Comparison of ENCODE assay signal across 13 cellular contexts in the genomic region with DNA sequence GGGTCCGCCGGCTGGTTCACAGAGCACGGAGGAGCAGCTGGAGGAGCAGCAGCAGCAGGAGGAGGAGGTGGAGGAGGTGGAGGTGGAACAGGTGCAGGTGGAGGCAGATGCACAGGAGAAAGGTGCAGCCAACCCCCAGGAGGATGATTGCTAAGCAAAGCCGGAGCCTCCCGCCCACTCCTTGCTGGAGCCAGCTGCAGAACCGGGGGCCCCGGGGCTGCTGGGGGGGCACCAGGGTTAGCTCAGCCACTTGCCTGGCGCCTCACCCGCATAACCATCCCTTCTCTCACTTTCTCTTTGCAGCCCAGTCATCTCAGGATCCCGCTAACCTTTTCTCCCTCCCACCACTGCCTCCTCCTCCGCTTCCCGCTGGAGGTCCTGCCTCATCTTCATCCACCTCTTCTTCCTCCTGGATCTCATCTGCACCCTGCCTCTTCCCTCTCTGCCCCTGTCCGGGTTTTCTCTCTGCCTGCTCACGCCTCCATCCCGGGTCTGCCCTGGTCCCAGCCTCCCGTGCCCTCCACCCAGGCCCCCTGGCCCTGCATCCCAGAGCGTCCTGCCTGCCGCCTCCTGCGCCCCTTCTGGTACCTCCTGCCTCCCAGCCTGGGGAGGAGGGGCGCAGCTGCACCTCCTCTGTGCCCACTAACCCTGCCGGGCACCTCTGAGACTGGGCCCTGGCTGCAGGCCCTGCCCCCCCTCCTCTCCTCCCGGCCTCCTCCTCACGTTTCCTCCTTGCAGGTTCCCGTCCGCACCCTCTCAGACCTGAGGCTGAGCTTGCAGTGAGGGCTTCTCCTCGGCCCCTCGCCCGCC.
DNase-seq lines count a peak whose midpoint lies in the region; ATAC-seq and TF ChIP-seq lines count a peak whose summit lies in the region.
"Had no signal": no experiment of that assay in that cellular context is flagged by ENCODE, and none has a peak within 500 bp of the region (broad histone marks: within the 10 kb centered on the region; RNA-seq: fewer than 3 reads in every experiment).

No MANE protein-coding gene starts in this region.

- peaks cover 18% of the 10 kb centered on the region for H3K36me3 ChIP-seq in OCI-LY3 (replicated peaks; ENCODE audit: low read depth, low read length)

- H3K4me2 ChIP-seq in OCI-LY3 (ENCODE audit: low read length): peak overlapping the region; percentile 59

- no peaks in the 10 kb centered on the region for H3K9me3 Mint-ChIP-seq in activated naive CD8-positive, alpha-beta T cell treated with anti-CD3 and anti-CD28 coated beads, Interleukin-2, amount 50 U/mL, for 24 hours
- H3K9me3 Mint-ChIP-seq in stimulated activated naive B cell treated with anti-CD40 and anti-IgM and Interleukin-4, amounts not matched to agents 10 μg/mL and 1 μg/mL and 100 μg/mL, for 72 hours: no peaks in the 10 kb centered on the region

- H2AFZ ChIP-seq in OCI-LY3 (ENCODE audit: low read depth, low read length): no peak overlapping the region

- H3K9ac ChIP-seq in OCI-LY3 (ENCODE audit: low read length): no peak overlapping the region

- peak overlapping the region; percentile 38 for H3K4me3 Mint-ChIP-seq in activated naive CD8-positive, alpha-beta T cell treated with anti-CD3 and anti-CD28 coated beads, Interleukin-2, amount 50 U/mL, for 24 hours
- no peak overlapping the region for H3K4me3 Mint-ChIP-seq in stimulated activated naive B cell treated with anti-CD40 and anti-IgM and Interleukin-4, amounts not matched to agents 10 μg/mL and 1 μg/mL and 100 μg/mL, for 72 hours

- no peak for TF ChIP-seq CTCF in OCI-LY3 (IDR thresholded peaks at IDR 0.05; ENCODE audit: low read depth, low read length)

- peaks cover 5% of the 10 kb centered on the region for H3K36me3 Mint-ChIP-seq in activated naive CD8-positive, alpha-beta T cell treated with anti-CD3 and anti-CD28 coated beads, Interleukin-2, amount 50 U/mL, for 24 hours (ENCODE audit: low read depth)
- peaks cover 43 to 52% of the 10 kb centered on the region in 2 donors for H3K36me3 Mint-ChIP-seq in stimulated activated naive B cell treated with anti-CD40 and anti-IgM and Interleukin-4, amounts not matched to agents 10 μg/mL and 1 μg/mL and 100 μg/mL, for 72 hours

- no peaks in the 10 kb centered on the region for H3K27me3 ChIP-seq in OCI-LY3 (ENCODE audit: low read depth, low read length)
- H3K27me3 ChIP-seq: heart left ventricle had no signal

- H3K9me3 ChIP-seq in OCI-LY3 (ENCODE audit: insufficient read depth, low read length): no peaks in the 10 kb centered on the region
- H3K9me3 ChIP-seq: heart left ventricle had no signal

- H3K4me1 ChIP-seq in OCI-LY3 (ENCODE audit: low read length): peaks cover 18% of the 10 kb centered on the region
- H3K4me1 ChIP-seq: heart left ventricle had no signal

- peaks cover 24% of the 10 kb centered on the region for H3K4me1 Mint-ChIP-seq in activated naive CD8-positive, alpha-beta T cell treated with anti-CD3 and anti-CD28 coated beads, Interleukin-2, amount 50 U/mL, for 24 hours
- H3K4me1 Mint-ChIP-seq in stimulated activated naive B cell treated with anti-CD40 and anti-IgM and Interleukin-4, amounts not matched to agents 10 μg/mL and 1 μg/mL and 100 μg/mL, for 72 hours: peaks cover 3 to 37% of the 10 kb centered on the region in 2 donors

- H3K4me3 ChIP-seq in OCI-LY3 (ENCODE audit: low read length): peak overlapping the region; percentile 25
- H3K4me3 ChIP-seq: heart left ventricle had no signal

- H3K27ac Mint-ChIP-seq in activated naive CD8-positive, alpha-beta T cell treated with anti-CD3 and anti-CD28 coated beads, Interleukin-2, amount 50 U/mL, for 24 hours: no peak overlapping the region
- H3K27ac Mint-ChIP-seq in stimulated activated naive B cell treated with anti-CD40 and anti-IgM and Interleukin-4, amounts not matched to agents 10 μg/mL and 1 μg/mL and 100 μg/mL, for 72 hours: no peak overlapping the region

- H4K20me1 ChIP-seq in OCI-LY3 (ENCODE audit: insufficient read depth, low read length): no peaks in the 10 kb centered on the region

- no peaks in the 10 kb centered on the region for H3K27me3 Mint-ChIP-seq in activated naive CD8-positive, alpha-beta T cell treated with anti-CD3 and anti-CD28 coated beads, Interleukin-2, amount 50 U/mL, for 24 hours
- H3K27me3 Mint-ChIP-seq in stimulated activated naive B cell treated with anti-CD40 and anti-IgM and Interleukin-4, amounts not matched to agents 10 μg/mL and 1 μg/mL and 100 μg/mL, for 72 hours: no peaks in the 10 kb centered on the region

- no peak overlapping the region for H3K27ac ChIP-seq in OCI-LY3 (ENCODE audit: low read length)
- H3K27ac ChIP-seq: heart left ventricle had no signal

- ATAC-seq in activated naive CD8-positive, alpha-beta T cell treated with anti-CD3 and anti-CD28 coated beads, Interleukin-2, amount 50 U/mL, for 24 hours: peak; percentile 77
- ATAC-seq in stimulated activated naive B cell treated with anti-CD40 and anti-IgM and Interleukin-4, amounts not matched to agents 10 μg/mL and 1 μg/mL and 100 μg/mL, for 72 hours (replicated peaks): peak; percentile 53 to 61
- no peak for ATAC-seq in HG03095 (IDR thresholded peaks at IDR 0.05; ENCODE audit: unreplicated experiment)
- ATAC-seq in HG02763 (IDR thresholded peaks at IDR 0.05; ENCODE audit: unreplicated experiment): no peak
- ATAC-seq: HCT116, heart left ventricle had no signal

- peak; percentile 70 for DNase-seq in activated naive CD4-positive, alpha-beta T cell treated with Interleukin-2 at 50 U/mL for 16 hours
- no peak for DNase-seq in activated naive CD4-positive, alpha-beta T cell (lab: John Stamatoyannopoulos, UW)
- DNase-seq in activated naive CD8-positive, alpha-beta T cell treated with anti-CD3 and anti-CD28 coated beads, Interleukin-2, amount 50 U/mL, for 24 hours: peak; percentile 71
- DNase-seq in stimulated activated naive B cell treated with anti-CD40 and anti-IgM and Interleukin-4, amounts not matched to agents 10 μg/mL and 1 μg/mL and 100 μg/mL, for 72 hours: no peak
- DNase-seq in activated gamma-delta T cell treated with Interleukin-2 at 50 U/mL for 16 hours: no peak
- DNase-seq: AML-193, NCI-H187, occipital lobe had no signal

- H3K79me2 ChIP-seq in OCI-LY3 (ENCODE audit: low read length): no peaks in the 10 kb centered on the region

Comparison
In these comparisons a context has a peak if more than half of its experiments do, and no peak if none do; other contexts are left out.
1. DNase-seq: peak in activated naive CD4-positive, alpha-beta T cell treated with Interleukin-2 at 50 U/mL for 16 hours (single experiment) and activated naive CD8-positive, alpha-beta T cell treated with anti-CD3 and anti-CD28 coated beads, Interleukin-2, amount 50 U/mL, for 24 hours (single experiment); none in activated naive CD4-positive, alpha-beta T cell (0 of 4), stimulated activated naive B cell treated with anti-CD40 and anti-IgM and Interleukin-4, amounts not matched to agents 10 μg/mL and 1 μg/mL and 100 μg/mL, for 72 hours (single experiment) and activated gamma-delta T cell treated with Interleukin-2 at 50 U/mL for 16 hours (single experiment).
2. ATAC-seq: peak in activated naive CD8-positive, alpha-beta T cell treated with anti-CD3 and anti-CD28 coated beads, Interleukin-2, amount 50 U/mL, for 24 hours (single experiment) and stimulated activated naive B cell treated with anti-CD40 and anti-IgM and Interleukin-4, amounts not matched to agents 10 μg/mL and 1 μg/mL and 100 μg/mL, for 72 hours (2 of 2); none in HG03095 (single experiment) and HG02763 (single experiment).